Comparison of ENCODE assay signal across 1 cellular context in genomic region chr17:81959362-81960129, GRCh38.
TF ChIP-seq lines count a peak whose summit lies in the region.

No MANE protein-coding gene starts in this region.

TF ChIP-seq in PFSK-1, 5 proteins besides CTCF, POLR2A, EP300 and RAD21:
- TF ChIP-seq REST (IDR thresholded peaks at IDR 0.05; ENCODE audit: insufficient read depth in 1 of 2, low read depth in 2 of 2, low read length in 2 of 2) (no peak), FOXP2 (optimal IDR thresholded peaks at IDR 0.05; ENCODE audit: borderline replicate concordance, extremely low read depth, extremely low read length, insufficient read depth) (peak; percentile 81)
